In genomic region chr4:163542275-163542674, GRCh38 we compare ENCODE assay signal across 18 cellular contexts. TPM values are rescaled to one million over a fixed set of nuclear protein-coding genes. Genes with fewer than 3 reads are reported as not detected.
A peak's percentile ranks its signal among the peaks of the same experiment; 100 is the strongest.
DNase-seq lines count a peak whose midpoint lies in the region; ATAC-seq, FAIRE-seq and TF ChIP-seq lines count a peak whose summit lies in the region.
"Had no signal": no experiment of that assay in that cellular context is flagged by ENCODE, and none has a peak within 500 bp of the region (broad histone marks: within the 10 kb centered on the region; RNA-seq: fewer than 3 reads in every experiment).

No MANE protein-coding gene starts in this region.

- H4K91ac ChIP-seq in trophoblast cell (ENCODE audit: low read depth, low read length): no peak overlapping the region

- H3K9me3 Mint-ChIP-seq in type B pancreatic cell: no peaks in the 10 kb centered on the region
- H3K9me3 Mint-ChIP-seq: immature natural killer cell had no signal

- H2AFZ ChIP-seq in trophoblast cell (ENCODE audit: insufficient read depth, low read length, poor library complexity): no peak overlapping the region

- DNase-seq in Daoy (ENCODE audit: low read depth) (peak; percentile 46), MG63 (peak; percentile 34), bronchial epithelial cell (ENCODE audit: low read depth) (peak; percentile 84), trophoblast cell (peak; percentile 68 to 82), type B pancreatic cell (ENCODE audit: extremely low spot score, unreplicated experiment) (no peak), NCI-H2227 (lab: John Stamatoyannopoulos, UW; ENCODE audit: unreplicated experiment) (no peak)
- DNase-seq: activated naive CD4-positive, alpha-beta T cell treated with anti-CD3 and anti-CD28 coated beads, Interleukin-2, amount 50 U/mL, for 16 hours; cortex of kidney; immature natural killer cell; NCI-H146; NCI-H510A treated with DMSO at 0.1 percent for 48 hours; psoas muscle; stimulated activated CD4-positive, alpha-beta T cell treated with anti-CD3 and anti-CD28 coated beads, Interleukin-2, amount 100 ng/mL, for 24 hours; T1000 had no signal

- H3K9ac ChIP-seq in trophoblast cell (ENCODE audit: low read length): no peak overlapping the region

- no peak overlapping the region for H3K27ac ChIP-seq in trophoblast cell (ENCODE audit: low read depth, low read length)
- H3K27ac ChIP-seq: C4-2B, psoas muscle had no signal

- H3K4me2 ChIP-seq in trophoblast cell (ENCODE audit: low read length): no peak overlapping the region

- H2BK12ac ChIP-seq in trophoblast cell (ENCODE audit: low read length): no peak overlapping the region

- H3K4ac ChIP-seq in trophoblast cell (ENCODE audit: low read depth, low read length): no peak overlapping the region

- H3K36me3 Mint-ChIP-seq in type B pancreatic cell: no peaks in the 10 kb centered on the region
- H3K36me3 Mint-ChIP-seq: immature natural killer cell had no signal

- H3K79me1 ChIP-seq in trophoblast cell (ENCODE audit: low read length): no peaks in the 10 kb centered on the region

- H3K9me3 ChIP-seq in MG63: no peaks in the 10 kb centered on the region
- no peaks in the 10 kb centered on the region for H3K9me3 ChIP-seq in trophoblast cell (ENCODE audit: insufficient read depth, low read depth, low read length)
- H3K9me3 ChIP-seq: psoas muscle had no signal

- H3K4me1 ChIP-seq in trophoblast cell (ENCODE audit: control insufficient read depth in 1 of 2, insufficient read depth in 2 of 2, low read length in 2 of 2): peaks cover 2% of the 10 kb centered on the region in 2 experiments
- H3K4me1 ChIP-seq: psoas muscle had no signal

- H3K14ac ChIP-seq in trophoblast cell (ENCODE audit: low read length): no peak overlapping the region

- no peak overlapping the region for H2BK120ac ChIP-seq in trophoblast cell (ENCODE audit: insufficient read depth, low read length, poor library complexity)

- H3K36me3 ChIP-seq in MG63: no peaks in the 10 kb centered on the region
- H3K36me3 ChIP-seq in bronchial epithelial cell (ENCODE audit: control insufficient read depth, insufficient read depth, low read length): peaks cover 1% of the 10 kb centered on the region
- H3K36me3 ChIP-seq in trophoblast cell (ENCODE audit: control insufficient read depth in 1 of 2, insufficient read depth in 2 of 2, low read length in 2 of 2): no peaks in the 10 kb centered on the region

- no peak overlapping the region for H2AK5ac ChIP-seq in trophoblast cell (ENCODE audit: low read length)

- H3K27me3 Mint-ChIP-seq in type B pancreatic cell: no peaks in the 10 kb centered on the region

- H2BK5ac ChIP-seq in trophoblast cell (ENCODE audit: low read depth, low read length, poor library complexity): no peak overlapping the region

- no peaks in the 10 kb centered on the region for H3K27me3 ChIP-seq in MG63
- no peaks in the 10 kb centered on the region for H3K27me3 ChIP-seq in bronchial epithelial cell (ENCODE audit: control insufficient read depth, insufficient read depth, low read length)
- H3K27me3 ChIP-seq in trophoblast cell (ENCODE audit: insufficient read depth, low read length): no peaks in the 10 kb centered on the region

- no peaks in the 10 kb centered on the region for H3K79me2 ChIP-seq in trophoblast cell (ENCODE audit: control insufficient read depth, insufficient read depth, low read length, poor library complexity)

- H4K12ac ChIP-seq in trophoblast cell (ENCODE audit: low read depth, low read length): no peak overlapping the region

- peaks cover 5% of the 10 kb centered on the region for H3K4me1 Mint-ChIP-seq in type B pancreatic cell (ENCODE audit: unreplicated experiment)
- H3K4me1 Mint-ChIP-seq: immature natural killer cell had no signal

- H3K23ac ChIP-seq in trophoblast cell (ENCODE audit: low read length): no peak overlapping the region

- TF ChIP-seq CTCF in bronchial epithelial cell (IDR thresholded peaks at IDR 0.05; ENCODE audit: insufficient read depth, low read length, severe bottlenecking) (no peak), type B pancreatic cell (conservative IDR thresholded peaks at IDR 0.05) (no peak)

- no peak overlapping the region for H3K4me3 ChIP-seq in MG63
- no peak overlapping the region for H3K4me3 ChIP-seq in bronchial epithelial cell (ENCODE audit: low read depth, low read length)
- no peak overlapping the region for H3K4me3 ChIP-seq in trophoblast cell (ENCODE audit: low read depth, low read length)
- H3K4me3 ChIP-seq: K562, psoas muscle had no signal

- no peak for ATAC-seq in GM21723 (IDR thresholded peaks at IDR 0.05; ENCODE audit: unreplicated experiment)
- no peak for ATAC-seq in GM18858 (IDR thresholded peaks at IDR 0.05; ENCODE audit: unreplicated experiment)
- ATAC-seq: K562, psoas muscle had no signal

- H3K4me3 Mint-ChIP-seq in type B pancreatic cell: no peak overlapping the region
- H3K4me3 Mint-ChIP-seq: immature natural killer cell had no signal

- H3K27ac Mint-ChIP-seq in type B pancreatic cell: no peak overlapping the region

- H3K18ac ChIP-seq in trophoblast cell (ENCODE audit: low read length): no peak overlapping the region

- peak; percentile 95 for FAIRE-seq in bronchial epithelial cell (lab: Jason Lieb, UNC)
- FAIRE-seq: K562 had no signal

- WGBS in trophoblast cell (ENCODE audit: extremely low coverage, insufficient coverage, insufficient read length): no CpG with 5 or more reads among the region's 3 CpGs

- no peak overlapping the region for H4K8ac ChIP-seq in trophoblast cell (ENCODE audit: low read depth, low read length)

RNA-seq across cellular contexts. Expression of gene TMA16, which starts 47.8 kb away (rescaled TPM):
- 43.2 and 61.6 TPM in 2 replicates for total RNA-seq in Daoy (2014; rRNA removed; shearing (Covaris generic))
- total RNA-seq in MG63 (2014; rRNA removed; shearing (Covaris generic); ENCODE audit: low replicate concordance): 51.8 and 86.1 TPM in 2 replicates
- total RNA-seq in bronchial epithelial cell: 23.6 and 43.4 TPM in 2 replicates
- 28.0 and 29.8 TPM in 2 replicates for polyA plus RNA-seq in trophoblast cell (2013)
- 20.5 and 29.7 TPM in 2 replicates for total RNA-seq in type B pancreatic cell (ENCODE audit: low replicate concordance)

Comparison
In these comparisons a context has a peak if more than half of its experiments do, and no peak if none do; other contexts are left out.
1. DNase-seq: peak in Daoy (single experiment), MG63 (single experiment), bronchial epithelial cell (single experiment) and trophoblast cell (2 of 2); none in type B pancreatic cell (single experiment) and NCI-H2227 (single experiment).